Comparison of ENCODE assay signal across 17 cellular contexts in the genomic region with DNA sequence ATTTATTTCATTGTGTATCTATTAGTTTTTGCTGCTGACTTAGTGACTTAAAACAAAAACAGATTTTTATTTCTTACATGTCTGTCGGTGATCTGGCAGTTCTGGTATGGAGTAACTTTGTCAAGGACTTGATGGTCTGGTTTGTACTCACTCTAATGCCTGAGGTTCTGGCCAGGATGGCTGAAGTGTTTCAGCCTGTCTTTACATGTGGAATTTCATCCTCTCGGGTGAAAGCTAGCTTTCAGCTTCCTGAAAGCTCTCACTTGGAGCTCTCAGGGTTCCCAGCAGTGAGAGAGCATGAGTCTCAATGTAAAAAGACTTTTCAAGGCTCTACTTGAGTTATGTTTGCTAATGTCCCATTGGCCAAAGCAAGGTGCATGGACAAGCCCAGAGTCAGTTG.
"Had no signal": no experiment of that assay in that cellular context is flagged by ENCODE, and none has a peak within 500 bp of the region (broad histone marks: within the 10 kb centered on the region; RNA-seq: fewer than 3 reads in every experiment).

No MANE protein-coding gene starts in this region.

- DNase-seq: activated CD4-positive, alpha-beta T cell treated with anti-CD3 and anti-CD28 coated beads for 36 hours; activated CD4-positive, CD25-positive, alpha-beta regulatory T cell; activated CD8-positive, alpha-beta memory T cell treated with anti-CD3 and anti-CD28 coated beads, Interleukin-2, amount 10 ng/mL, durations not matched to agents 7 days and 5 days; activated CD8-positive, alpha-beta T cell treated with anti-CD3 and anti-CD28 coated beads, Interleukin-2, amount 10 ng/mL, durations not matched to agents 7 days and 5 days; activated naive CD8-positive, alpha-beta T cell treated with anti-CD3 and anti-CD28 coated beads, Interleukin-2, amount 50 U/mL, for 24 hours; activated T-cell treated with anti-CD3 and anti-CD28 coated beads, Interleukin-2, amount 50 U/mL, for 48 hours; dorsolateral prefrontal cortex; effector memory CD4-positive, alpha-beta T cell; foreskin melanocyte; left colon; natural killer cell; spleen; stimulated activated naive CD4-positive, alpha-beta T cell; testis; transverse colon had no signal

- H3K4me1 ChIP-seq: right atrium auricular region, spleen, testis, transverse colon had no signal

- ATAC-seq: activated CD4-positive, alpha-beta T cell treated with anti-CD3 and anti-CD28 coated beads for 36 hours; activated CD8-positive, alpha-beta memory T cell treated with anti-CD3 and anti-CD28 coated beads, Interleukin-2, amount 10 ng/mL, durations not matched to agents 7 days and 5 days; activated CD8-positive, alpha-beta T cell treated with anti-CD3 and anti-CD28 coated beads, Interleukin-2, amount 10 ng/mL, durations not matched to agents 7 days and 5 days; activated naive CD8-positive, alpha-beta T cell treated with anti-CD3 and anti-CD28 coated beads, Interleukin-2, amount 50 U/mL, for 24 hours; left colon; natural killer cell had no signal

- H3K27me3 ChIP-seq: dorsolateral prefrontal cortex, right atrium auricular region, spleen, testis, transverse colon had no signal

- H3K27ac ChIP-seq: coronary artery, dorsolateral prefrontal cortex, right atrium auricular region, spleen, testis, transverse colon had no signal

- H3K4me3 ChIP-seq: coronary artery, dorsolateral prefrontal cortex, right atrium auricular region, spleen, testis, transverse colon had no signal

- H3K9me3 ChIP-seq: testis, transverse colon had no signal

- H3K36me3 ChIP-seq: right atrium auricular region, spleen, transverse colon had no signal
